Comparison of ENCODE assay signal across 1 cellular context in genomic region chr17:78330570-78331224, GRCh38.
TF ChIP-seq lines count a peak whose summit lies in the region.

No MANE protein-coding gene starts in this region.

TF ChIP-seq in K562, 482 proteins besides CTCF, POLR2A, EP300 and RAD21 (continued from another document):
- TF ChIP-seq GATAD2B (IDR thresholded peaks at IDR 0.05; ENCODE audit: borderline replicate concordance): no peak
